28 cellular contexts compared by ENCODE assay signal in the genomic region with DNA sequence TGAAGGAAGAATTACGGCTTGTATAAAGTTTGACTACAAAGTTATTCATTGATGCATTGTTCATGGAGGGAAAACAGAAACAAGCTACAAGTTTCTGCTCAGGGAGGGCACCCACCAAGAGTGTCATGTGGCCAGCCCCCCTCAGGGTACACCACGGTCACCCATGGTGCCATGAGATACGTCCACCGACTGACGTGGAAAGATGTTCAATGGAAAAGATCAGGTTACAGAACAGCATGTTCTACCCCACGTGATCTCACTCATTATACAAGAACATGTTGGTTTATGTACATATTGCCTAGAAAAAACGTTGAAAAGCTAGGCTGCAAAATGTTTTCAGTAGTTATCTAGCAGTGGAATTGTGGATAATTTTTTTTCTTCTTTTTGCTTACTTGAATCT. TPM values are rescaled to one million over a fixed set of nuclear protein-coding genes. Genes with fewer than 3 reads are reported as not detected.
A peak's percentile ranks its signal among the peaks of the same experiment; 100 is the strongest.
DNase-seq lines count a peak whose midpoint lies in the region; ATAC-seq and TF ChIP-seq lines count a peak whose summit lies in the region.
"Had no signal": no experiment of that assay in that cellular context is flagged by ENCODE, and none has a peak within 500 bp of the region (broad histone marks: within the 10 kb centered on the region; RNA-seq: fewer than 3 reads in every experiment).

No MANE protein-coding gene starts in this region.

- H3K9me3 ChIP-seq in mammary epithelial cell (replicated peaks; ENCODE audit: insufficient read depth, low read length) = no peaks in the 10 kb centered on the region
- H3K9me3 ChIP-seq: gastroesophageal sphincter, Peyer's patch, suprapubic skin, vagina had no signal

- no peak overlapping the region for H3K4me3 Mint-ChIP-seq in MCF 10A (ENCODE audit: unreplicated experiment)
- H3K4me3 Mint-ChIP-seq in glutamatergic neuron (ENCODE audit: unreplicated experiment) = peak overlapping the region; percentile 7
- H3K4me3 Mint-ChIP-seq: naive B cell, WTC11 had no signal

- H3K36me3 ChIP-seq in mammary epithelial cell (ENCODE audit: insufficient read depth, low read length) = no peaks in the 10 kb centered on the region
- H3K36me3 ChIP-seq: cardiac muscle cell, gastroesophageal sphincter, Peyer's patch, suprapubic skin, vagina had no signal

- CTCF ChIA-PET in MCF 10A (lab: Yijun Ruan, JAX) = interaction anchor here (0.7 to 1.7 kb wide), 3 partner anchors 14 to 106 kb away, joined by 3 to 4 read pairs (median 4); no protein-coding TSS in a partner anchor
- CTCF ChIA-PET in mammary epithelial cell (lab: Charles Lee; ENCODE audit: low non-redundant PET) = no interaction called here
- CTCF ChIA-PET in RWPE1 (lab: Yijun Ruan, JAX) = no interaction called here

- ATAC-seq in GM21447 (IDR thresholded peaks at IDR 0.05; ENCODE audit: unreplicated experiment) = no peak
- ATAC-seq: gastroesophageal sphincter, sciatic nerve had no signal

- H3K27ac ChIP-seq in mammary epithelial cell (ENCODE audit: insufficient read depth, low read depth, low read length) = no peak overlapping the region
- no peak overlapping the region for H3K27ac ChIP-seq in RWPE1
- H3K27ac ChIP-seq: cardiac muscle cell, dorsolateral prefrontal cortex, gastroesophageal sphincter, Peyer's patch, SK-N-MC, suprapubic skin, vagina had no signal

- H3K27me3 ChIP-seq in mammary epithelial cell (ENCODE audit: insufficient read depth, low read length) = peaks cover 2% of the 10 kb centered on the region
- H3K27me3 ChIP-seq: cardiac muscle cell, Peyer's patch, suprapubic skin, vagina had no signal

- intact Hi-C loops in MCF 10A (cut with micrococcal nuclease) = no loop called here
- intact Hi-C loops in mammary epithelial cell (cut with micrococcal nuclease) = no loop called here

- peak; percentile 36 for DNase-seq in MCF 10A (ENCODE audit: unreplicated experiment)
- DNase-seq in mammary epithelial cell = no peak
- peak; percentile 25 for DNase-seq in NCI-H748 treated with DMSO at 0.1 percent for 48 hours (lab: John Stamatoyannopoulos, UW)
- no peak for DNase-seq in glutamatergic neuron
- DNase-seq in NK-92 treated with Interleukin-12 subunit alpha and Interleukin-12 subunit beta, amount 100 ng/mL, for 24 hours (lab: John Stamatoyannopoulos, UW) = no peak
- no peak for DNase-seq in RWPE1 (ENCODE audit: low spot score)
- no peak for DNase-seq in cortex of kidney (lab: John Stamatoyannopoulos, UW)
- DNase-seq: ACHN; activated CD4-positive, alpha-beta T cell treated with anti-CD3 and anti-CD28 coated beads, Interleukin-2, amount 50 U/mL, for 4 hours; activated CD8-positive, alpha-beta memory T cell treated with anti-CD3 and anti-CD28 coated beads, Interleukin-2, amount 50 U/mL, for 48 hours; activated effector memory CD4-positive, alpha-beta T cell treated with anti-CD3 and anti-CD28 coated beads, Interleukin-2, amount 50 U/mL, for 16 hours; C1 segment of cervical spinal cord; DMS79; dorsolateral prefrontal cortex; GOT3; KBM-7; kidney glomerular epithelial cell; MV-4-11; naive B cell; Peyer's patch had no signal

- no peaks in the 10 kb centered on the region for H3K27me3 Mint-ChIP-seq in MCF 10A (ENCODE audit: insufficient read depth, unreplicated experiment)
- no peaks in the 10 kb centered on the region for H3K27me3 Mint-ChIP-seq in glutamatergic neuron (ENCODE audit: unreplicated experiment)

- peaks cover 18% of the 10 kb centered on the region for H3K4me1 Mint-ChIP-seq in MCF 10A (ENCODE audit: insufficient read depth, unreplicated experiment)
- H3K4me1 Mint-ChIP-seq in glutamatergic neuron (ENCODE audit: low read depth, unreplicated experiment) = peaks cover 18% of the 10 kb centered on the region
- H3K4me1 Mint-ChIP-seq: naive B cell had no signal

- no peak overlapping the region for H3K9ac ChIP-seq in mammary epithelial cell (ENCODE audit: insufficient read depth, low read length)

- WGBS in mammary epithelial cell (ENCODE audit: low coverage, missing lambda C conversion rate) = 26% methylated on average over 7 of the region's 7 CpGs

- H3K9me3 Mint-ChIP-seq in MCF 10A (ENCODE audit: unreplicated experiment) (peaks cover 8% of the 10 kb centered on the region), glutamatergic neuron (ENCODE audit: unreplicated experiment) (no peaks in the 10 kb centered on the region)
- H3K9me3 Mint-ChIP-seq: naive B cell, WTC11 had no signal

- H3K4me3 ChIP-seq in mammary epithelial cell (replicated peaks in 1 of 3; ENCODE audit: insufficient read depth in 1 of 3, low read depth in 2 of 3, low read length in 3 of 3) = no peak overlapping the region
- H3K4me3 ChIP-seq: cardiac muscle cell, dorsolateral prefrontal cortex, gastroesophageal sphincter, Peyer's patch, SK-N-MC, suprapubic skin, vagina had no signal

- no peaks in the 10 kb centered on the region for H3K79me2 ChIP-seq in mammary epithelial cell (ENCODE audit: insufficient read depth, low read length)

- no peak overlapping the region for H3K4me2 ChIP-seq in mammary epithelial cell (ENCODE audit: insufficient read depth, low read depth, low read length)

- H3K27ac Mint-ChIP-seq in MCF 10A (ENCODE audit: low read depth, unreplicated experiment) (no peak overlapping the region), glutamatergic neuron (ENCODE audit: unreplicated experiment) (peak overlapping the region; percentile 11)
- H3K27ac Mint-ChIP-seq: naive B cell, WTC11 had no signal

- dilution Hi-C loops in mammary epithelial cell (cut with HindIII; ENCODE audit: low sequenced_read_pairs) = no loop called here

- POLR2A ChIA-PET in MCF 10A (lab: Yijun Ruan, JAX) (no interaction called here), RWPE1 (lab: Yijun Ruan, JAX; ENCODE audit: low non-redundant PET) (no interaction called here)

- peaks cover 4% of the 10 kb centered on the region for H3K4me1 ChIP-seq in mammary epithelial cell (ENCODE audit: insufficient read depth, low read length)
- H3K4me1 ChIP-seq: gastroesophageal sphincter, Peyer's patch, suprapubic skin, vagina had no signal

- BruUV-seq in MCF 10A (replicated peaks; lab: Mats Ljungman, UMichigan) (no TSS peak), mammary epithelial cell (replicated peaks; lab: Mats Ljungman, UMichigan) (no TSS peak)

- H3K36me3 Mint-ChIP-seq in MCF 10A (ENCODE audit: insufficient read depth, unreplicated experiment) (no peaks in the 10 kb centered on the region), glutamatergic neuron (ENCODE audit: unreplicated experiment) (no peaks in the 10 kb centered on the region)
- H3K36me3 Mint-ChIP-seq: naive B cell, WTC11 had no signal

- H2AFZ ChIP-seq in mammary epithelial cell (ENCODE audit: low read depth, low read length) = no peak overlapping the region

- H4K20me1 ChIP-seq in mammary epithelial cell (ENCODE audit: insufficient read depth, low read length) = no peaks in the 10 kb centered on the region

- TF ChIP-seq CTCF in MCF 10A (IDR thresholded peaks at IDR 0.05; ENCODE audit: unreplicated experiment) = no peak
- no peak for TF ChIP-seq CTCF in mammary epithelial cell (conservative IDR thresholded peaks at IDR 0.05 in 1 of 2, IDR thresholded peaks at IDR 0.05 in 1 of 2; ENCODE audit: extremely low read depth in 1 of 2, insufficient read depth in 1 of 2, low read depth in 1 of 2, low read length in 2 of 2)
- no peak for TF ChIP-seq CTCF in glutamatergic neuron (IDR thresholded peaks at IDR 0.05; ENCODE audit: partially characterized antibody, unreplicated experiment)
- TF ChIP-seq CTCF in RWPE1 (conservative IDR thresholded peaks at IDR 0.05; ENCODE audit: low read depth) = no peak

- in situ Hi-C loops in mammary epithelial cell (cut with MboI; ENCODE audit: low sequenced_read_pairs in 2 of 2) = no loop called here

RNA-seq across cellular contexts. Expression of a gene that starts 22.3 kb away (rescaled TPM):
- total RNA-seq in MCF 10A (2022) (155 and 158 TPM in 2 replicates), mammary epithelial cell (100 to 1,000 TPM; 101 to 163 TPM), glutamatergic neuron (ENCODE audit: unreplicated experiment) (200 TPM)
- polyA plus RNA-seq in mammary epithelial cell = 59.9 TPM
- 29.8 TPM for polyA minus RNA-seq in mammary epithelial cell

Comparison
In these comparisons a context has a peak if more than half of its experiments do, and no peak if none do; other contexts are left out.
1. DNase-seq: peak in MCF 10A (single experiment) and NCI-H748 treated with DMSO at 0.1 percent for 48 hours (single experiment); none in mammary epithelial cell (single experiment), glutamatergic neuron (single experiment), NK-92 treated with Interleukin-12 subunit alpha and Interleukin-12 subunit beta, amount 100 ng/mL, for 24 hours (single experiment), RWPE1 (single experiment) and cortex of kidney (single experiment).